ENCODE assay signal across 26 cellular contexts in genomic region chr1:199352351-199352750, GRCh38.
DNase-seq lines count a peak whose midpoint lies in the region; ATAC-seq, FAIRE-seq and TF ChIP-seq lines count a peak whose summit lies in the region.
"Had no signal": no experiment of that assay in that cellular context is flagged by ENCODE, and none has a peak within 500 bp of the region (broad histone marks: within the 10 kb centered on the region; RNA-seq: fewer than 3 reads in every experiment).

No MANE protein-coding gene starts in this region.

- H3K18ac ChIP-seq in H9 (ENCODE audit: insufficient read length, low read depth, low read length) (no peak overlapping the region), neuronal stem cell (ENCODE audit: low read length) (no peak overlapping the region)

- H2BK120ac ChIP-seq in H9 (ENCODE audit: low read depth, low read length, poor library complexity, severe bottlenecking) (no peak overlapping the region), neuronal stem cell (ENCODE audit: low read depth, low read length) (no peak overlapping the region)

- H2AFZ ChIP-seq in H9 (ENCODE audit: low read length) (no peak overlapping the region), OCI-LY3 (ENCODE audit: low read depth, low read length) (peak overlapping the region; percentile 19), neuronal stem cell (ENCODE audit: low read length) (peak overlapping the region; percentile 6)
- H2AFZ ChIP-seq: GM23248 had no signal

- H2BK20ac ChIP-seq in H9 (ENCODE audit: low read depth, low read length, poor library complexity, severe bottlenecking): no peak overlapping the region

- H2BK5ac ChIP-seq in H9 (ENCODE audit: insufficient read length, low read length) (no peak overlapping the region), neuronal stem cell (ENCODE audit: low read length) (no peak overlapping the region)

- H3K36me3 ChIP-seq in OCI-LY3 (replicated peaks; ENCODE audit: low read depth, low read length) (no peaks in the 10 kb centered on the region), neuronal stem cell (replicated peaks in 1 of 2; ENCODE audit: control insufficient read depth in 2 of 2, insufficient read depth in 2 of 2, low read length in 2 of 2) (no peaks in the 10 kb centered on the region)
- H3K36me3 ChIP-seq: BLaER1 treated with 17β-estradiol and CSF1 and Interleukin-3, amounts not matched to agents 10 nM and 100 nM; Peyer's patch had no signal

- WGBS in H9 (ENCODE audit: extremely low coverage, insufficient read length, low lambda C conversion rate): no CpG with 5 or more reads among the region's 5 CpGs
- WGBS in neuronal stem cell (ENCODE audit: extremely low coverage in 2 of 2, insufficient read length in 2 of 2, insufficient replicate concordance in 1 of 2), 2 donors: no CpG with 5 or more reads among the region's 5 CpGs

- H3K9ac ChIP-seq in H9 (ENCODE audit: extremely low read depth, insufficient read length, low read length) (no peak overlapping the region), OCI-LY3 (ENCODE audit: low read length) (no peak overlapping the region; the same call in 1 of the 2 replicates), neuronal stem cell (ENCODE audit: low read depth, low read length, poor library complexity) (no peak overlapping the region)
- H3K9ac ChIP-seq: BLaER1 treated with 17β-estradiol and CSF1 and Interleukin-3, amounts not matched to agents 10 nM and 100 nM; GM23248 had no signal

- H3K79me1 ChIP-seq in H9 (ENCODE audit: insufficient read depth, low read depth, low read length, poor library complexity, severe bottlenecking) (no peaks in the 10 kb centered on the region), neuronal stem cell (ENCODE audit: low read depth, low read length) (no peaks in the 10 kb centered on the region)

- H3K27me3 ChIP-seq in H9 (ENCODE audit: insufficient read depth, low read length) (no peaks in the 10 kb centered on the region), OCI-LY3 (ENCODE audit: low read depth, low read length) (no peaks in the 10 kb centered on the region), neuronal stem cell (ENCODE audit: control insufficient read depth in 3 of 3, insufficient read depth in 3 of 3, low read depth in 1 of 3, low read length in 3 of 3) (no peaks in the 10 kb centered on the region)
- H3K27me3 ChIP-seq: BLaER1 treated with 17β-estradiol and CSF1 and Interleukin-3, amounts not matched to agents 10 nM and 100 nM; Peyer's patch had no signal

- H4K8ac ChIP-seq in H9 (replicated peaks; ENCODE audit: insufficient read length, low read depth, low read length) (no peak overlapping the region), neuronal stem cell (ENCODE audit: low read depth, low read length) (no peak overlapping the region)

- no peaks in the 10 kb centered on the region for H3K23me2 ChIP-seq in H9 (ENCODE audit: insufficient read length, low read depth, low read length, poor library complexity, severe bottlenecking)

- no peak overlapping the region for H4K91ac ChIP-seq in H9 (ENCODE audit: insufficient read length, low read depth, low read length)
- no peak overlapping the region for H4K91ac ChIP-seq in neuronal stem cell (ENCODE audit: low read depth, low read length, poor library complexity)

- peaks cover 0 to 1% (median 0%) of the 10 kb centered on the region in 3 experiments; a peak in 1 of 7 replicates for H3K36me3 Mint-ChIP-seq in H9 (ENCODE audit: insufficient read depth in 1 of 3, low read depth in 3 of 3)
- H3K36me3 Mint-ChIP-seq in activated naive CD8-positive, alpha-beta T cell treated with anti-CD3 and anti-CD28 coated beads, Interleukin-2, amount 50 U/mL, for 24 hours (ENCODE audit: low read depth): peaks cover 2% of the 10 kb centered on the region
- H3K36me3 Mint-ChIP-seq: T-cell had no signal

- TF ChIP-seq CTCF in H9 (conservative IDR thresholded peaks at IDR 0.05): no peak
- TF ChIP-seq CTCF in OCI-LY3 (IDR thresholded peaks at IDR 0.05; ENCODE audit: low read depth, low read length): no peak

- no peak for FAIRE-seq in GM12891 (lab: Jason Lieb, UNC)
- FAIRE-seq: A549 had no signal

- no peaks in the 10 kb centered on the region for H3K4me1 ChIP-seq in H9 (ENCODE audit: insufficient read depth, low read length)
- peaks cover 13% of the 10 kb centered on the region for H3K4me1 ChIP-seq in OCI-LY3 (ENCODE audit: low read length)
- H3K4me1 ChIP-seq in neuronal stem cell (ENCODE audit: control insufficient read depth in 2 of 2, insufficient read depth in 1 of 2, low read depth in 1 of 2, low read length in 2 of 2): no peaks in the 10 kb centered on the region
- H3K4me1 ChIP-seq: A549; BLaER1 treated with 17β-estradiol and CSF1 and Interleukin-3, amounts not matched to agents 10 nM and 100 nM; Peyer's patch had no signal

- H3K14ac ChIP-seq in H9 (ENCODE audit: insufficient read depth, low read length): no peak overlapping the region
- H3K14ac ChIP-seq in neuronal stem cell (ENCODE audit: low read length): no peak overlapping the region

- no peaks in the 10 kb centered on the region for H3K9me3 ChIP-seq in H9 (ENCODE audit: control insufficient read depth, low read depth, low read length)
- no peaks in the 10 kb centered on the region; the same call in 1 of the 2 replicates for H3K9me3 ChIP-seq in OCI-LY3 (ENCODE audit: insufficient read depth, low read length)
- no peaks in the 10 kb centered on the region for H3K9me3 ChIP-seq in neuronal stem cell (replicated peaks in 1 of 2; ENCODE audit: control insufficient read depth in 2 of 2, insufficient read depth in 1 of 2, low read depth in 1 of 2, low read length in 2 of 2)
- H3K9me3 ChIP-seq: A549, Peyer's patch had no signal

- H3K4me2 ChIP-seq in H9 (ENCODE audit: insufficient read depth, insufficient read length, low read length) (no peak overlapping the region), OCI-LY3 (ENCODE audit: low read length) (peak overlapping the region; percentile 57), neuronal stem cell (ENCODE audit: insufficient read depth, low read length, poor library complexity, severe bottlenecking) (no peak overlapping the region)
- H3K4me2 ChIP-seq: A549; BLaER1 treated with 17β-estradiol and CSF1 and Interleukin-3, amounts not matched to agents 10 nM and 100 nM had no signal

- H3K27ac ChIP-seq in H9 (ENCODE audit: insufficient read length, low read depth, low read length) (no peak overlapping the region), OCI-LY3 (ENCODE audit: low read length) (no peak overlapping the region), neuronal stem cell (replicated peaks; ENCODE audit: low read length) (no peak overlapping the region)
- H3K27ac ChIP-seq: A549; BLaER1 treated with 17β-estradiol and CSF1 and Interleukin-3, amounts not matched to agents 10 nM and 100 nM; GM23248; HL-60; Peyer's patch had no signal

- H2BK15ac ChIP-seq in H9 (ENCODE audit: low read depth, low read length) (no peak overlapping the region), neuronal stem cell (ENCODE audit: low read length) (no peak overlapping the region)

- peak; percentile 26 for DNase-seq in H9
- peak; percentile 15 for DNase-seq in iPS-NIHi7 (ENCODE audit: extremely low spot score)
- no peak for DNase-seq in neuronal stem cell (ENCODE audit: low spot score)
- DNase-seq in GM12891 (ENCODE audit: insufficient read length, low spot score): no peak
- no peak for DNase-seq in activated naive CD8-positive, alpha-beta T cell treated with anti-CD3 and anti-CD28 coated beads, Interleukin-2, amount 50 U/mL, for 24 hours
- DNase-seq: AML-193; CD4-positive, alpha-beta T cell; DMS79 treated with DMSO at 0.1 percent for 48 hours; GF-D8; GM23248; HCEC 1CT; NCI-H1092; NCI-H1417 treated with DMSO at 0.1 percent for 48 hours; NCI-H1694 treated with DMSO at 0.1 percent for 48 hours; NCI-H2081; NCI-H2227 treated with DMSO at 0.1 percent for 48 hours; NCI-H526 treated with DMSO at 0.1 percent for 48 hours; OCI-M1; Peyer's patch; SIG-M5; T-cell had no signal

- no peaks in the 10 kb centered on the region for H4K20me1 ChIP-seq in H9 (ENCODE audit: control insufficient read depth, insufficient read depth, insufficient read length)
- H4K20me1 ChIP-seq in OCI-LY3 (ENCODE audit: insufficient read depth, low read length): no peaks in the 10 kb centered on the region
- H4K20me1 ChIP-seq: BLaER1 treated with 17β-estradiol and CSF1 and Interleukin-3, amounts not matched to agents 10 nM and 100 nM had no signal

- no peaks in the 10 kb centered on the region for H3K27me3 Mint-ChIP-seq in H9 (ENCODE audit: low read depth)
- H3K27me3 Mint-ChIP-seq in activated naive CD8-positive, alpha-beta T cell treated with anti-CD3 and anti-CD28 coated beads, Interleukin-2, amount 50 U/mL, for 24 hours: peaks cover 9% of the 10 kb centered on the region

- H3K4me1 Mint-ChIP-seq in H9: no peaks in the 10 kb centered on the region
- H3K4me1 Mint-ChIP-seq in activated naive CD8-positive, alpha-beta T cell treated with anti-CD3 and anti-CD28 coated beads, Interleukin-2, amount 50 U/mL, for 24 hours: no peaks in the 10 kb centered on the region
- H3K4me1 Mint-ChIP-seq: T-cell had no signal

- H3K27ac Mint-ChIP-seq in H9: no peak overlapping the region
- H3K27ac Mint-ChIP-seq in activated naive CD8-positive, alpha-beta T cell treated with anti-CD3 and anti-CD28 coated beads, Interleukin-2, amount 50 U/mL, for 24 hours: no peak overlapping the region
- H3K27ac Mint-ChIP-seq: CD4-positive, alpha-beta T cell; T-cell had no signal

- no peaks in the 10 kb centered on the region; a peak in 1 of 5 replicates for H3K9me3 Mint-ChIP-seq in H9
- H3K9me3 Mint-ChIP-seq in activated naive CD8-positive, alpha-beta T cell treated with anti-CD3 and anti-CD28 coated beads, Interleukin-2, amount 50 U/mL, for 24 hours: peaks cover 20% of the 10 kb centered on the region

- TF ChIP-seq POLR2A in GM12891 (IDR thresholded peaks at IDR 0.05; ENCODE audit: low read depth, low read length): no peak

- H3K23ac ChIP-seq in H9 (ENCODE audit: insufficient read length, low read depth, low read length) (no peak overlapping the region), neuronal stem cell (ENCODE audit: low read depth, low read length, poor library complexity) (no peak overlapping the region)

- no peak for ATAC-seq in GM21423 (IDR thresholded peaks at IDR 0.05; ENCODE audit: unreplicated experiment)
- ATAC-seq in activated naive CD8-positive, alpha-beta T cell treated with anti-CD3 and anti-CD28 coated beads, Interleukin-2, amount 50 U/mL, for 24 hours: no peak
- ATAC-seq: A549, T-cell had no signal

- H3K4me3 ChIP-seq in OCI-LY3 (ENCODE audit: low read length): peak overlapping the region; percentile 11
- no peak overlapping the region for H3K4me3 ChIP-seq in neuronal stem cell (ENCODE audit: low read length in 2 of 2)
- H3K4me3 ChIP-seq: A549; BLaER1 treated with 17β-estradiol and CSF1 and Interleukin-3, amounts not matched to agents 10 nM and 100 nM; GM23248; Peyer's patch had no signal

- no peak overlapping the region for H3T11ph ChIP-seq in H9 (ENCODE audit: low read length)

- no peak overlapping the region for H3K4ac ChIP-seq in H9 (ENCODE audit: low read depth, low read length)
- H3K4ac ChIP-seq in neuronal stem cell (ENCODE audit: low read length): no peak overlapping the region

- H2BK12ac ChIP-seq in H9 (ENCODE audit: insufficient read length, low read depth, low read length) (no peak overlapping the region), neuronal stem cell (ENCODE audit: low read length) (no peak overlapping the region)

- H3K4me3 Mint-ChIP-seq in H9: no peak overlapping the region
- no peak overlapping the region for H3K4me3 Mint-ChIP-seq in activated naive CD8-positive, alpha-beta T cell treated with anti-CD3 and anti-CD28 coated beads, Interleukin-2, amount 50 U/mL, for 24 hours
- H3K4me3 Mint-ChIP-seq: CD4-positive, alpha-beta T cell; T-cell had no signal

- no peak overlapping the region for H4K5ac ChIP-seq in H9 (ENCODE audit: insufficient read length, low read depth, low read length)

- H2AK5ac ChIP-seq in H9 (ENCODE audit: insufficient read length, low read length) (no peak overlapping the region), neuronal stem cell (ENCODE audit: low read depth, low read length) (no peak overlapping the region)

- no peaks in the 10 kb centered on the region for H3K79me2 ChIP-seq in H9 (ENCODE audit: insufficient read depth, low read length)
- H3K79me2 ChIP-seq in OCI-LY3 (ENCODE audit: low read length): no peaks in the 10 kb centered on the region

- no peak overlapping the region for H3K56ac ChIP-seq in H9 (ENCODE audit: insufficient read length, low read depth, low read length)

Comparison
In these comparisons a context has a peak if more than half of its experiments do, and no peak if none do; other contexts are left out.
1. DNase-seq: peak in H9 (single experiment) and iPS-NIHi7 (single experiment); none in neuronal stem cell (single experiment), GM12891 (single experiment) and activated naive CD8-positive, alpha-beta T cell treated with anti-CD3 and anti-CD28 coated beads, Interleukin-2, amount 50 U/mL, for 24 hours (single experiment).